Comparison of ENCODE assay signal across 1 cellular context in the genomic region with DNA sequence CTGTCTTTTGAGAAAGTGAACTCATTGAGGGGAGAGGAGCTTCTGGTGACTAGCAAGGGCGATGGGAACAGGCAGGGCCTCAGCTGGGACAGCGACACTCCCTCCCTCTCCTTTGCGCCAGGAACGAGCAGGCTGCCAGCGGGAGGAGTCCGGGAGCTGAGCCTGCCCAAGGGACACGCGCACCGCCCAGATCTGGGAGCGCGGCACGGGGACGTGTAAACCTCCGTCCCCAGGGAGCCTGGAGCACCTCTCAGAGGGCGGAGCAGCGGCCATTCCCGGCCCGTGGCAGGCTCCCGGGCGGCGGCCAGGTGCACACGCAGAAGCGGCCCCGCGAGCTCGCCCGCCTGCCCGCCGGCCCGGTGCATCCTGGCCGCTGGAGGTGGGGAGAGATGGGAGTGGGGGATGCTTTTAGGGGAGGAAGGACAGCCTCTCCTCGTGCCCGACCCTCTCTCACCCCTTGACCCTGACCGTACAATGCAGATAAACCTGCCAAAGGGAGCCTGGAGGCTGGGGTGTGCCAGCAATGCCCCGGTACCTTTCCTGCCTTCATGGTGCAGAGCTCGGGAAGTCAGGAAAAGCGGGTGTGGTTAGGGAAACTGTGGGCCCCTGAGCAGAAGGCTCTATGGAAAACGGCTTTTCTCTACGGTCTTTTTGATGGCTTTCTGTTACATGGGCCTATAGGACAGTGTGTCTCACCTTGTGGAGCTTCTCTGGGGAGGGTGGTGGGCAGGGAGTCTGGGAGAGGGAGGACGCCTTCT.
TF ChIP-seq lines count a peak whose summit lies in the region.

No MANE protein-coding gene starts in this region.

TF ChIP-seq in HepG2, 621 proteins besides CTCF, POLR2A, EP300 and RAD21:
- TF ChIP-seq, protein P1, sequence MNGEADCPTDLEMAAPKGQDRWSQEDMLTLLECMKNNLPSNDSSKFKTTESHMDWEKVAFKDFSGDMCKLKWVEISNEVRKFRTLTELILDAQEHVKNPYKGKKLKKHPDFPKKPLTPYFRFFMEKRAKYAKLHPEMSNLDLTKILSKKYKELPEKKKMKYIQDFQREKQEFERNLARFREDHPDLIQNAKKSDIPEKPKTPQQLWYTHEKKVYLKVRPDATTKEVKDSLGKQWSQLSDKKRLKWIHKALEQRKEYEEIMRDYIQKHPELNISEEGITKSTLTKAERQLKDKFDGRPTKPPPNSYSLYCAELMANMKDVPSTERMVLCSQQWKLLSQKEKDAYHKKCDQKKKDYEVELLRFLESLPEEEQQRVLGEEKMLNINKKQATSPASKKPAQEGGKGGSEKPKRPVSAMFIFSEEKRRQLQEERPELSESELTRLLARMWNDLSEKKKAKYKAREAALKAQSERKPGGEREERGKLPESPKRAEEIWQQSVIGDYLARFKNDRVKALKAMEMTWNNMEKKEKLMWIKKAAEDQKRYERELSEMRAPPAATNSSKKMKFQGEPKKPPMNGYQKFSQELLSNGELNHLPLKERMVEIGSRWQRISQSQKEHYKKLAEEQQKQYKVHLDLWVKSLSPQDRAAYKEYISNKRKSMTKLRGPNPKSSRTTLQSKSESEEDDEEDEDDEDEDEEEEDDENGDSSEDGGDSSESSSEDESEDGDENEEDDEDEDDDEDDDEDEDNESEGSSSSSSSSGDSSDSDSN (CRISPR knock-in tag; IDR thresholded peaks at IDR 0.05) = peak; percentile 41; the same call in 1 of the 2 replicates
- TF ChIP-seq ZNF569 (CRISPR knock-in tag; IDR thresholded peaks at IDR 0.05; ENCODE audit: borderline replicate concordance) (no peak), ZNF263 (CRISPR knock-in tag; IDR thresholded peaks at IDR 0.05) (peak; percentile 98), SALL1 (CRISPR knock-in tag; IDR thresholded peaks at IDR 0.05) (0 out of 2 replicates have a peak, but pooled peaks have one; percentile 23), GFI1 (CRISPR knock-in tag; IDR thresholded peaks at IDR 0.05; ENCODE audit: borderline replicate concordance) (no peak), RFXANK (CRISPR knock-in tag; IDR thresholded peaks at IDR 0.05) (no peak), HNRNPK (IDR thresholded peaks at IDR 0.05; ENCODE audit: low read depth, low read length, poor library complexity, severe bottlenecking) (peak; percentile 43), CHCHD3 (CRISPR knock-in tag; IDR thresholded peaks at IDR 0.05) (no peak), MBNL3 (CRISPR knock-in tag; conservative IDR thresholded peaks at IDR 0.05) (no peak), FOSL2 (CRISPR knock-in tag; IDR thresholded peaks at IDR 0.05) (no peak), ZBTB7B (CRISPR knock-in tag; IDR thresholded peaks at IDR 0.05) (no peak), ZNF496 (CRISPR knock-in tag; IDR thresholded peaks at IDR 0.05; ENCODE audit: insufficient replicate concordance) (no peak), MEF2D (CRISPR knock-in tag; IDR thresholded peaks at IDR 0.05) (no peak)
- TF ChIP-seq, protein P2, sequence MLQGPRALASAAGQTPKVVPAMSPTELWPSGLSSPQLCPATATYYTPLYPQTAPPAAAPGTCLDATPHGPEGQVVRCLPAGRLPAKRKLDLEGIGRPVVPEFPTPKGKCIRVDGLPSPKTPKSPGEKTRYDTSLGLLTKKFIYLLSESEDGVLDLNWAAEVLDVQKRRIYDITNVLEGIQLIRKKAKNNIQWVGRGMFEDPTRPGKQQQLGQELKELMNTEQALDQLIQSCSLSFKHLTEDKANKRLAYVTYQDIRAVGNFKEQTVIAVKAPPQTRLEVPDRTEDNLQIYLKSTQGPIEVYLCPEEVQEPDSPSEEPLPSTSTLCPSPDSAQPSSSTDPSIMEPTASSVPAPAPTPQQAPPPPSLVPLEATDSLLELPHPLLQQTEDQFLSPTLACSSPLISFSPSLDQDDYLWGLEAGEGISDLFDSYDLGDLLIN (CRISPR knock-in tag; IDR thresholded peaks at IDR 0.05; ENCODE audit: borderline replicate concordance) = no peak
- TF ChIP-seq, protein P3, sequence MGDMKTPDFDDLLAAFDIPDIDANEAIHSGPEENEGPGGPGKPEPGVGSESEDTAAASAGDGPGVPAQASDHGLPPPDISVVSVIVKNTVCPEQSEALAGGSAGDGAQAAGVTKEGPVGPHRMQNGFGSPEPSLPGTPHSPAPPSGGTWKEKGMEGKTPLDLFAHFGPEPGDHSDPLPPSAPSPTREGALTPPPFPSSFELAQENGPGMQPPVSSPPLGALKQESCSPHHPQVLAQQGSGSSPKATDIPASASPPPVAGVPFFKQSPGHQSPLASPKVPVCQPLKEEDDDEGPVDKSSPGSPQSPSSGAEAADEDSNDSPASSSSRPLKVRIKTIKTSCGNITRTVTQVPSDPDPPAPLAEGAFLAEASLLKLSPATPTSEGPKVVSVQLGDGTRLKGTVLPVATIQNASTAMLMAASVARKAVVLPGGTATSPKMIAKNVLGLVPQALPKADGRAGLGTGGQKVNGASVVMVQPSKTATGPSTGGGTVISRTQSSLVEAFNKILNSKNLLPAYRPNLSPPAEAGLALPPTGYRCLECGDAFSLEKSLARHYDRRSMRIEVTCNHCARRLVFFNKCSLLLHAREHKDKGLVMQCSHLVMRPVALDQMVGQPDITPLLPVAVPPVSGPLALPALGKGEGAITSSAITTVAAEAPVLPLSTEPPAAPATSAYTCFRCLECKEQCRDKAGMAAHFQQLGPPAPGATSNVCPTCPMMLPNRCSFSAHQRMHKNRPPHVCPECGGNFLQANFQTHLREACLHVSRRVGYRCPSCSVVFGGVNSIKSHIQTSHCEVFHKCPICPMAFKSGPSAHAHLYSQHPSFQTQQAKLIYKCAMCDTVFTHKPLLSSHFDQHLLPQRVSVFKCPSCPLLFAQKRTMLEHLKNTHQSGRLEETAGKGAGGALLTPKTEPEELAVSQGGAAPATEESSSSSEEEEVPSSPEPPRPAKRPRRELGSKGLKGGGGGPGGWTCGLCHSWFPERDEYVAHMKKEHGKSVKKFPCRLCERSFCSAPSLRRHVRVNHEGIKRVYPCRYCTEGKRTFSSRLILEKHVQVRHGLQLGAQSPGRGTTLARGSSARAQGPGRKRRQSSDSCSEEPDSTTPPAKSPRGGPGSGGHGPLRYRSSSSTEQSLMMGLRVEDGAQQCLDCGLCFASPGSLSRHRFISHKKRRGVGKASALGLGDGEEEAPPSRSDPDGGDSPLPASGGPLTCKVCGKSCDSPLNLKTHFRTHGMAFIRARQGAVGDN (CRISPR knock-in tag; IDR thresholded peaks at IDR 0.05) = peak; percentile 20; the same call in 1 of the 2 replicates
- TF ChIP-seq, protein P4, sequence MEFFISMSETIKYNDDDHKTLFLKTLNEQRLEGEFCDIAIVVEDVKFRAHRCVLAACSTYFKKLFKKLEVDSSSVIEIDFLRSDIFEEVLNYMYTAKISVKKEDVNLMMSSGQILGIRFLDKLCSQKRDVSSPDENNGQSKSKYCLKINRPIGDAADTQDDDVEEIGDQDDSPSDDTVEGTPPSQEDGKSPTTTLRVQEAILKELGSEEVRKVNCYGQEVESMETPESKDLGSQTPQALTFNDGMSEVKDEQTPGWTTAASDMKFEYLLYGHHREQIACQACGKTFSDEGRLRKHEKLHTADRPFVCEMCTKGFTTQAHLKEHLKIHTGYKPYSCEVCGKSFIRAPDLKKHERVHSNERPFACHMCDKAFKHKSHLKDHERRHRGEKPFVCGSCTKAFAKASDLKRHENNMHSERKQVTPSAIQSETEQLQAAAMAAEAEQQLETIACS (CRISPR knock-in tag; IDR thresholded peaks at IDR 0.05) = peak; percentile 43; the same call in 1 of the 2 replicates
- TF ChIP-seq, protein P5, sequence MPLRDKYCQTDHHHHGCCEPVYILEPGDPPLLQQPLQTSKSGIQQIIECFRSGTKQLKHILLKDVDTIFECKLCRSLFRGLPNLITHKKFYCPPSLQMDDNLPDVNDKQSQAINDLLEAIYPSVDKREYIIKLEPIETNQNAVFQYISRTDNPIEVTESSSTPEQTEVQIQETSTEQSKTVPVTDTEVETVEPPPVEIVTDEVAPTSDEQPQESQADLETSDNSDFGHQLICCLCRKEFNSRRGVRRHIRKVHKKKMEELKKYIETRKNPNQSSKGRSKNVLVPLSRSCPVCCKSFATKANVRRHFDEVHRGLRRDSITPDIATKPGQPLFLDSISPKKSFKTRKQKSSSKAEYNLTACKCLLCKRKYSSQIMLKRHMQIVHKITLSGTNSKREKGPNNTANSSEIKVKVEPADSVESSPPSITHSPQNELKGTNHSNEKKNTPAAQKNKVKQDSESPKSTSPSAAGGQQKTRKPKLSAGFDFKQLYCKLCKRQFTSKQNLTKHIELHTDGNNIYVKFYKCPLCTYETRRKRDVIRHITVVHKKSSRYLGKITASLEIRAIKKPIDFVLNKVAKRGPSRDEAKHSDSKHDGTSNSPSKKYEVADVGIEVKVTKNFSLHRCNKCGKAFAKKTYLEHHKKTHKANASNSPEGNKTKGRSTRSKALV (CRISPR knock-in tag; IDR thresholded peaks at IDR 0.05) = peak; percentile 70; the same call in 1 of the 2 replicates
TF ChIP-seq in HepG2: peak in this region for 7.
